In genomic region chr7:131692131-131692960, GRCh38 we compare ENCODE assay signal across 8 cellular contexts.
A peak's percentile ranks its signal among the peaks of the same experiment; 100 is the strongest.
DNase-seq lines count a peak whose midpoint lies in the region; ATAC-seq, FAIRE-seq and TF ChIP-seq lines count a peak whose summit lies in the region.

No MANE protein-coding gene starts in this region.

- DNase-seq in EL (peak; percentile 45), SJSA1 (ENCODE audit: low read depth in 1 of 2, low spot score in 2 of 2) (peak; percentile 34 to 64), K562 (ENCODE audit: extremely low read depth in 1 of 4, low spot score in 3 of 4) (peak; percentile 83 to 96 (median 90)), kidney (peak; percentile 82)
- peak; percentile 37 for DNase-seq in stimulated activated CD4-positive, alpha-beta T cell treated with anti-CD3 and anti-CD28 coated beads, Interleukin-4, amount 100 ng/mL, for 1 hour

- H3K27ac ChIP-seq in SJSA1 (no peak overlapping the region), K562 (ENCODE audit: extremely low read depth, low read depth, low read length) (no peak overlapping the region), kidney (ENCODE audit: low read depth in 2 of 2, low read length in 2 of 2) (no peak overlapping the region)

- WGBS in K562 (ENCODE audit: insufficient coverage, low coverage, missing lambda C conversion rate) = 7% methylated on average over 30 of the region's 30 CpGs

- H3K4me1 ChIP-seq in SJSA1 (replicated peaks) = no peaks in the 10 kb centered on the region
- H3K4me1 ChIP-seq in K562 (replicated peaks in 1 of 2; ENCODE audit: control insufficient read depth in 2 of 2, insufficient read depth in 2 of 2, low read length in 2 of 2) = peaks cover 0 to 8% of the 10 kb centered on the region in 2 experiments; a peak in 2 of 5 replicates
- H3K4me1 ChIP-seq in kidney (ENCODE audit: control insufficient read depth in 1 of 2, insufficient read depth in 1 of 2, low read depth in 1 of 2, low read length in 2 of 2) = peaks cover 12 to 21% of the 10 kb centered on the region in 2 donors

- H2AFZ ChIP-seq in K562 (ENCODE audit: low read depth, low read length) = peak overlapping the region; percentile 43; the same call in 1 of the 2 replicates

- TF ChIP-seq RAD21 in Ishikawa (IDR thresholded peaks at IDR 0.05; ENCODE audit: low read depth) = peak; percentile 79
- TF ChIP-seq RAD21 in K562 (CRISPR knock-in tag; conservative IDR thresholded peaks at IDR 0.05 in 1 of 2, IDR thresholded peaks at IDR 0.05 in 1 of 2) = peak in 1 of 2 experiments; percentile 87

- H3K36me3 ChIP-seq in SJSA1 = no peaks in the 10 kb centered on the region
- no peaks in the 10 kb centered on the region for H3K36me3 ChIP-seq in K562 (ENCODE audit: control insufficient read depth, insufficient read depth, low read length)
- no peaks in the 10 kb centered on the region for H3K36me3 ChIP-seq in kidney (ENCODE audit: control insufficient read depth in 1 of 2, insufficient read depth in 2 of 2, low read length in 2 of 2)

- in situ Hi-C loops in K562 (cut with MboI) = loop anchor here (10.0 kb wide), 1 partner anchor 882 kb away; the partner anchor contains the start of gene PLXNA4

- peaks cover 15% of the 10 kb centered on the region for H3K27me3 ChIP-seq in SJSA1 (replicated peaks)
- H3K27me3 ChIP-seq in K562 (ENCODE audit: control insufficient read depth in 2 of 2, insufficient read depth in 2 of 2, low read length in 2 of 2) = peaks cover 16 to 60% of the 10 kb centered on the region in 2 experiments

- H4K20me1 ChIP-seq in K562 (replicated peaks; ENCODE audit: control insufficient read depth, insufficient read depth, low read length) = peaks cover 27% of the 10 kb centered on the region

- no peak for TF ChIP-seq POLR2A in K562 (conservative IDR thresholded peaks at IDR 0.05)

- no peak overlapping the region for H3K4me2 ChIP-seq in K562 (ENCODE audit: insufficient read depth, low read length)

- H3K4me3 ChIP-seq in SJSA1 (no peak overlapping the region), K562 (no peak overlapping the region), kidney (ENCODE audit: low read length in 2 of 2) (no peak overlapping the region)

- ATAC-seq in K562 = peak; percentile 95
- no peak for ATAC-seq in GM19455 (IDR thresholded peaks at IDR 0.05; ENCODE audit: unreplicated experiment)
- no peak for ATAC-seq in HG02642 (IDR thresholded peaks at IDR 0.05; ENCODE audit: poor library complexity, unreplicated experiment)

- BruUV-seq in K562 (replicated peaks; lab: Mats Ljungman, UMichigan) = no TSS peak

- CTCF ChIA-PET in K562 (lab: Yijun Ruan, JAX; ENCODE audit: low intra/inter-chr PET ratio) = interaction anchor here (0.8 kb wide), 1 partner anchor 795 kb away, joined by 3 read pairs; no protein-coding TSS in a partner anchor

- no peaks in the 10 kb centered on the region for H3K79me2 ChIP-seq in K562 (ENCODE audit: control insufficient read depth, insufficient read depth, low read length)

- no peak for TF ChIP-seq EP300 in Ishikawa (IDR thresholded peaks at IDR 0.05; ENCODE audit: borderline replicate concordance)
- no peak for TF ChIP-seq EP300 in K562 (IDR thresholded peaks at IDR 0.05; ENCODE audit: low read length)

- H3K9me1 ChIP-seq in K562 (ENCODE audit: control insufficient read depth, insufficient read depth, low read length) = no peaks in the 10 kb centered on the region

- TF ChIP-seq CTCF in K562 (IDR thresholded peaks at IDR 0.05 in 2 of 3, conservative IDR thresholded peaks at IDR 0.05 in 1 of 3; ENCODE audit: insufficient read depth in 2 of 3, low read depth in 1 of 3, low read length in 3 of 3) = peak; percentile 92 to 99 (median 95)
- peak; percentile 81 for TF ChIP-seq CTCF in kidney (IDR thresholded peaks at IDR 0.05; ENCODE audit: borderline replicate concordance, extremely low read depth, insufficient read depth)

- FAIRE-seq in K562 (lab: Jason Lieb, UNC) (peak; percentile 93), kidney (lab: Jason Lieb, UNC) (no peak)

- intact Hi-C loops in K562 (cut with micrococcal nuclease) = loop anchor here (1.0 to 10.0 kb wide), 3 partner anchors 166 to 632 kb away; no protein-coding TSS in a partner anchor
- intact Hi-C loops in kidney (cut with DNase I) = no loop called here

- no peaks in the 10 kb centered on the region for H3K9me3 ChIP-seq in SJSA1 (replicated peaks)
- no peaks in the 10 kb centered on the region for H3K9me3 ChIP-seq in K562 (replicated peaks; ENCODE audit: control insufficient read depth, insufficient read depth, low read depth, low read length)
- H3K9me3 ChIP-seq in kidney (ENCODE audit: control insufficient read depth in 1 of 2, low read length in 2 of 2) = no peaks in the 10 kb centered on the region

- H3K9ac ChIP-seq in K562 (ENCODE audit: insufficient read depth in 1 of 2, low read depth in 2 of 2, low read length in 2 of 2) = peak overlapping the region in 1 of 2 experiments; percentile 49; a peak in 1 of 4 replicates
- no peak overlapping the region for H3K9ac ChIP-seq in kidney (ENCODE audit: low read length in 2 of 2)

- POLR2A ChIA-PET in K562 (lab: Yijun Ruan, JAX) = interaction anchor here (0.5 kb wide), 1 partner anchor 197 kb away, joined by 3 read pairs; no protein-coding TSS in a partner anchor

TF ChIP-seq in Ishikawa, 13 proteins besides CTCF, POLR2A, EP300 and RAD21 (continues in another document):
- no peak for TF ChIP-seq EGR1 (IDR thresholded peaks at IDR 0.05)
- no peak for TF ChIP-seq TEAD4 (IDR thresholded peaks at IDR 0.05)
- no peak for TF ChIP-seq MAX (IDR thresholded peaks at IDR 0.05)
- TF ChIP-seq CREB1 (IDR thresholded peaks at IDR 0.05; ENCODE audit: low read depth) = no peak
- TF ChIP-seq CEBPB (IDR thresholded peaks at IDR 0.05) = no peak
- TF ChIP-seq ZBTB7A (IDR thresholded peaks at IDR 0.05; ENCODE audit: low read depth) = no peak
- no peak for TF ChIP-seq USF1 (IDR thresholded peaks at IDR 0.05)
- TF ChIP-seq YY1 (IDR thresholded peaks at IDR 0.05; ENCODE audit: low read depth) = no peak

TF ChIP-seq in K562, 482 proteins besides CTCF, POLR2A, EP300 and RAD21 (continues in another document):
- TF ChIP-seq TCF3 (CRISPR knock-in tag; IDR thresholded peaks at IDR 0.05) (no peak), KLF10 (CRISPR knock-in tag; IDR thresholded peaks at IDR 0.05) (no peak), BCL6 (CRISPR knock-in tag; IDR thresholded peaks at IDR 0.05) (no peak), ESRRA (IDR thresholded peaks at IDR 0.05; ENCODE audit: borderline replicate concordance, low read depth) (peak; percentile 19; the same call in 1 of the 2 replicates), HINFP (tag; conservative IDR thresholded peaks at IDR 0.05; ENCODE audit: low read depth) (no peak), ZNF431 (CRISPR knock-in tag; IDR thresholded peaks at IDR 0.05) (no peak), ZNF280A (IDR thresholded peaks at IDR 0.05; ENCODE audit: low read depth, partially characterized antibody) (no peak), JUN (IDR thresholded peaks at IDR 0.05; ENCODE audit: borderline replicate concordance, low read depth, low read length) (no peak), JUN (CRISPR knock-in tag; IDR thresholded peaks at IDR 0.05; ENCODE audit: borderline replicate concordance) (0 out of 2 replicates have a peak, but pooled peaks have one; percentile 72)

Comparison
In these comparisons a context has a peak if more than half of its experiments do, and no peak if none do; other contexts are left out.
1. DNase-seq: peak in every context shown above with its lines; median percentile 90 in K562; 82 in kidney; 49 in SJSA1; 45 in EL; 37 in stimulated activated CD4-positive, alpha-beta T cell treated with anti-CD3 and anti-CD28 coated beads, Interleukin-4, amount 100 ng/mL, for 1 hour.